In the genomic region with DNA sequence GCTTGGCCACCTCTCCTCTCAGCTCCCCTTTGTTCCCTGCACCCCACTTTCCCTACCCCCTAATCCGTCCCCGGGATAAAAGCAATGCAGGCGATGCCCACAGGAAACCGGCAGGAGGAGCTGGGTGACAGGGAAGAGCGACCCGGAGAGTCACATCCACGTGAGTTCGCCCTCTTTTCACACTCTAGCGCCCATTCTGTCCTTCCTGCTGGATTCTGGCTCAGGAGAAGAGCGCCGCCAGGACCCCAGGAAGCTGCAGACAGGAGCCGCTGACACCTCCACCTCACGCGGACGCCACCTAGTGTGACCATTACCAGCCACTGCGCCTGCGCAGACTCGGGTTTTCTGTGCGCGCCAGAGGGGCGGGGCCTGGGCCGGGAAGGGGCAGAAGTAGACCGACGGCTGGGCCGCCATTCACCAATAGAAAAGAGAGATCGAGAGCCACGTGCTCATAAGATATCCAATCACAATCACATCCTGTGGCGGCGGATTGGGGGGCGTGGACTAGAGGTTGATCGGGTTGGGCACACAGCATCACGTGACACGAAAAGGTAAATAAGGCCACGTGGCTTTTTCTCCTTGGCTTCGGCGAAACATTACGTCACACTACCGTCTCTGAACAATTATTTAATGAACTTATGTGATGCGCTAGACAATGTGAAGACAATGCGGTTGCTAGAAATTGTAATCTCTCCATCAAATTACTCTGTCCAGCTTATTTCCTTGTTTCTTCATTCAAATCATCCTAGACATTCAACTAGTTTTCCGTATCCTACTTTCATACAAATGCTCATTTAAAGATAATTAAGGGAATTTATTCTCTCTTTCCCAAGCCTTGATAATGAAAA, we compare ENCODE assay signal across 1 cellular context.
TF ChIP-seq lines count a peak whose summit lies in the region.

No MANE protein-coding gene starts in this region.

TF ChIP-seq in HepG2, 621 proteins besides CTCF, POLR2A, EP300 and RAD21 (continued from another document):
- TF ChIP-seq, protein P1, sequence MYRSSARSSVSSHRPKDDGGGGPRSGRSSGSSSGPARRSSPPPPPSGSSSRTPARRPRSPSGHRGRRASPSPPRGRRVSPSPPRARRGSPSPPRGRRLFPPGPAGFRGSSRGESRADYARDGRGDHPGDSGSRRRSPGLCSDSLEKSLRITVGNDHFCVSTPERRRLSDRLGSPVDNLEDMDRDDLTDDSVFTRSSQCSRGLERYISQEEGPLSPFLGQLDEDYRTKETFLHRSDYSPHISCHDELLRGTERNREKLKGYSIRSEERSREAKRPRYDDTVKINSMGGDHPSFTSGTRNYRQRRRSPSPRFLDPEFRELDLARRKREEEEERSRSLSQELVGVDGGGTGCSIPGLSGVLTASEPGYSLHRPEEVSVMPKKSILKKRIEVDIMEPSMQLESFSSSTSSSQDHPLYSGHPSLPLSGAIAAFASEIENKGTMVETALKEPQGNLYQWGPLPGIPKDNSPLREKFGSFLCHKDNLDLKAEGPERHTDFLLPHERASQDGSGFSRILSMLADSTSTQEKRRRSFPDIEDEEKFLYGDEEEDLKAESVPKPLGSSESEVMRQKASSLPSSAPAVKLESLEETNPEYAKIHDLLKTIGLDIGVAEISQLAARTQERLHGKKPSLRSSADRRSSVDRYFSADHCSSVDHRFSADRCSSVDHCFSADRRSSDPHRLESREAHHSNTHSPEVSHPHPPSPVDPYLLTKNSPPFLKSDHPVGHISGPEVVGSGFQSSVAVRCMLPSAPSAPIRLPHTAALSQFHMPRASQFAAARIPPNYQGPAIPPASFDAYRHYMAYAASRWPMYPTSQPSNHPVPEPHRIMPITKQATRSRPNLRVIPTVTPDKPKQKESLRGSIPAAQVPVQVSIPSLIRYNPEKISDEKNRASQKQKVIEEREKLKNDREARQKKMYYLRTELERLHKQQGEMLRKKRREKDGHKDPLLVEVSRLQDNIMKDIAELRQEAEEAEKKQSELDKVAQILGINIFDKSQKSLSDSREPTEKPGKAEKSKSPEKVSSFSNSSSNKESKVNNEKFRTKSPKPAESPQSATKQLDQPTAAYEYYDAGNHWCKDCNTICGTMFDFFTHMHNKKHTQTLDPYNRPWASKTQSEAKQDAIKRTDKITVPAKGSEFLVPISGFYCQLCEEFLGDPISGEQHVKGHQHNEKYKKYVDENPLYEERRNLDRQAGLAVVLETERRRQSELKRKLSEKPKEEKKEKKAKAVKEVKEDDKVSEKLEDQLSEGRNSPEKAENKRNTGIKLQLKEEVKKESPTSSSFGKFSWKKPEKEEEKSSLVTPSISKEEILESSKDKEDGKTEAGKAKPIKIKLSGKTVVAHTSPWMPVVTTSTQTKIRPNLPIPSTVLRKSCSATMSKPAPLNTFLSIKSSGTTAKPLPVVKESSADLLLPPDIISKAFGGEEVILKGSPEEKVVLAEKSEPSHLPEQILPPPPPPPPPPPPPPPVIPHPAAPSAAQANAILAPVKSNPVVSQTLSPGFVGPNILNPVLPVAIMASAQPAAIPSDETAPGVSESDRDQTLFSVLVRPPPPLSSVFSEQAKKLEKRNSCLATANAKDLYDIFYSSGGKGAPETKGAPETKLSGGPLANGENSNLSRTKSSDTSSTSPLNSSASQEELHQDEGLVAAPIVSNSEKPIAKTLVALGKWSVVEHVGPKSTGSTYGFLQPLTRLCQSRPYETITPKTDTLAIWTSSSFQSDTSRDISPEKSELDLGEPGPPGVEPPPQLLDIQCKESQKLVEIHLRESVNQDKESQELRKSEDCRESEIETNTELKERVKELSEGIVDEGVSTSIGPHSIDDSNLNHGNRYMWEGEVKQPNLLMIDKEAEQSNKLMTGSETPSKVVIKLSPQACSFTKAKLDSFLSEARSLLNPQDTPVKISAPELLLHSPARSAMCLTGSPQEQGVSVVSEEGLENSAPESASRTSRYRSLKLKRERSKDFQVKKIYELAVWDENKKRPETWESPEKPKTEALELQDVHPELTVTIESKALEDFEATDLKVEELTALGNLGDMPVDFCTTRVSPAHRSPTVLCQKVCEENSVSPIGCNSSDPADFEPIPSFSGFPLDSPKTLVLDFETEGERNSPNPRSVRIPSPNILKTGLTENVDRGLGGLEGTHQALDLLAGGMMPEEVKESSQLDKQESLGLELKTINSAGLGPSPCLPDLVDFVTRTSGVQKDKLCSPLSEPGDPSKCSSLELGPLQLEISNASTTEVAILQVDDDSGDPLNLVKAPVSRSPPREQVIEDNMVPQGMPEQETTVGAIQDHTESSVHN (CRISPR knock-in tag; IDR thresholded peaks at IDR 0.05) = 0 out of 2 replicates have a peak, but pooled peaks have one; percentile 8
- TF ChIP-seq TMF1 (CRISPR knock-in tag; IDR thresholded peaks at IDR 0.05; ENCODE audit: low read depth) (no peak), SALL1 (CRISPR knock-in tag; IDR thresholded peaks at IDR 0.05) (peak; percentile 87), RNF2 (conservative IDR thresholded peaks at IDR 0.05; ENCODE audit: low read depth) (peak; percentile 35; the same call in 1 of the 2 replicates), ZNF558 (CRISPR knock-in tag; IDR thresholded peaks at IDR 0.05; ENCODE audit: borderline replicate concordance) (no peak; the same call in 1 of the 2 replicates), NFYC (CRISPR knock-in tag; IDR thresholded peaks at IDR 0.05) (peak; percentile 91), ZNF672 (CRISPR knock-in tag; IDR thresholded peaks at IDR 0.05) (no peak), REL (CRISPR knock-in tag; conservative IDR thresholded peaks at IDR 0.05) (no peak), ZNF205 (CRISPR knock-in tag; IDR thresholded peaks at IDR 0.05) (peak; percentile 56; the same call in 1 of the 2 replicates), ZBTB21 (CRISPR knock-in tag; IDR thresholded peaks at IDR 0.05) (peak; percentile 73), ZFP36L2 (CRISPR knock-in tag; IDR thresholded peaks at IDR 0.05) (no peak), FOXA1 (IDR thresholded peaks at IDR 0.05) (peak; percentile 80), FOXA1 (CRISPR knock-in tag; IDR thresholded peaks at IDR 0.05) (peak; percentile 99), SALL2 (CRISPR knock-in tag; IDR thresholded peaks at IDR 0.05) (peak; percentile 45; the same call in 1 of the 2 replicates), ZNF605 (CRISPR knock-in tag; IDR thresholded peaks at IDR 0.05) (peak; percentile 88), NPAS2 (CRISPR knock-in tag; IDR thresholded peaks at IDR 0.05; ENCODE audit: borderline replicate concordance) (no peak), CC2D1A (CRISPR knock-in tag; IDR thresholded peaks at IDR 0.05) (no peak), ZFP90 (CRISPR knock-in tag; IDR thresholded peaks at IDR 0.05; ENCODE audit: borderline replicate concordance) (peak; percentile 62; the same call in 1 of the 2 replicates), ZNF547 (CRISPR knock-in tag; IDR thresholded peaks at IDR 0.05) (peak; percentile 54; the same call in 1 of the 2 replicates)
- TF ChIP-seq, protein P2, sequence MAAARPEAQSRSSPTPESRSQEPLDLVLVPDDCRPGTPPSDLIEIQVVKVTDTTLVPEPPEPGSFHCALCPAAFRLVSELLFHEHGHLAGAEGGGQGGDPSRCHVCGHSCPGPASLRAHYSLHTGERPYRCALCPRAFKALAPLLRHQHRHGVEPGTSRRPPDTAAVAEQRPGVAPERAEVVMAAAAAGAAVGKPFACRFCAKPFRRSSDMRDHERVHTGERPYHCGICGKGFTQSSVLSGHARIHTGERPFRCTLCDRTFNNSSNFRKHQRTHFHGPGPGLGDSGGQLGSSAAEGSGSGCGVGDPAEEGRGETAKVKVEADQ (CRISPR knock-in tag; IDR thresholded peaks at IDR 0.05; ENCODE audit: borderline replicate concordance) = no peak
- TF ChIP-seq, protein P3, sequence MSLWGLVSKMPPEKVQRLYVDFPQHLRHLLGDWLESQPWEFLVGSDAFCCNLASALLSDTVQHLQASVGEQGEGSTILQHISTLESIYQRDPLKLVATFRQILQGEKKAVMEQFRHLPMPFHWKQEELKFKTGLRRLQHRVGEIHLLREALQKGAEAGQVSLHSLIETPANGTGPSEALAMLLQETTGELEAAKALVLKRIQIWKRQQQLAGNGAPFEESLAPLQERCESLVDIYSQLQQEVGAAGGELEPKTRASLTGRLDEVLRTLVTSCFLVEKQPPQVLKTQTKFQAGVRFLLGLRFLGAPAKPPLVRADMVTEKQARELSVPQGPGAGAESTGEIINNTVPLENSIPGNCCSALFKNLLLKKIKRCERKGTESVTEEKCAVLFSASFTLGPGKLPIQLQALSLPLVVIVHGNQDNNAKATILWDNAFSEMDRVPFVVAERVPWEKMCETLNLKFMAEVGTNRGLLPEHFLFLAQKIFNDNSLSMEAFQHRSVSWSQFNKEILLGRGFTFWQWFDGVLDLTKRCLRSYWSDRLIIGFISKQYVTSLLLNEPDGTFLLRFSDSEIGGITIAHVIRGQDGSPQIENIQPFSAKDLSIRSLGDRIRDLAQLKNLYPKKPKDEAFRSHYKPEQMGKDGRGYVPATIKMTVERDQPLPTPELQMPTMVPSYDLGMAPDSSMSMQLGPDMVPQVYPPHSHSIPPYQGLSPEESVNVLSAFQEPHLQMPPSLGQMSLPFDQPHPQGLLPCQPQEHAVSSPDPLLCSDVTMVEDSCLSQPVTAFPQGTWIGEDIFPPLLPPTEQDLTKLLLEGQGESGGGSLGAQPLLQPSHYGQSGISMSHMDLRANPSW (CRISPR knock-in tag; IDR thresholded peaks at IDR 0.05; ENCODE audit: borderline replicate concordance) = no peak
- TF ChIP-seq, protein P4, sequence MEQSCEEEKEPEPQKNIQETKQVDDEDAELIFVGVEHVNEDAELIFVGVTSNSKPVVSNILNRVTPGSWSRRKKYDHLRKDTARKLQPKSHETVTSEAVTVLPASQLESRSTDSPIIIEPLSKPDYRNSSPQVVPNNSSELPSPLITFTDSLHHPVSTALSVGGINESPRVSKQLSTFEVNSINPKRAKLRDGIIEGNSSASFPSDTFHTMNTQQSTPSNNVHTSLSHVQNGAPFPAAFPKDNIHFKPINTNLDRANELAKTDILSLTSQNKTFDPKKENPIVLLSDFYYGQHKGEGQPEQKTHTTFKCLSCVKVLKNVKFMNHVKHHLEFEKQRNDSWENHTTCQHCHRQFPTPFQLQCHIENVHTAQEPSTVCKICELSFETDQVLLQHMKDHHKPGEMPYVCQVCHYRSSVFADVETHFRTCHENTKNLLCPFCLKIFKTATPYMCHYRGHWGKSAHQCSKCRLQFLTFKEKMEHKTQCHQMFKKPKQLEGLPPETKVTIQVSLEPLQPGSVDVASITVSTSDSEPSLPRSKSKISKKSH (CRISPR knock-in tag; IDR thresholded peaks at IDR 0.05; ENCODE audit: borderline replicate concordance) = 0 out of 2 replicates have a peak, but pooled peaks have one; percentile 42
TF ChIP-seq in HepG2: peak in this region for 246.
